Comparison of ENCODE assay signal across 8 cellular contexts in genomic region chr6:142884214-142885035, GRCh38.
A peak's percentile ranks its signal among the peaks of the same experiment; 100 is the strongest.
DNase-seq lines count a peak whose midpoint lies in the region; ATAC-seq and TF ChIP-seq lines count a peak whose summit lies in the region.

No MANE protein-coding gene starts in this region.

- H3K9ac ChIP-seq in OCI-LY1 (ENCODE audit: low read length): no peak overlapping the region

- H3K27ac ChIP-seq in OCI-LY1 (ENCODE audit: low read depth, low read length, poor library complexity, severe bottlenecking): peak overlapping the region; percentile 68

- CTCF ChIA-PET in Calu3 (lab: Charles Lee): interaction anchor here (0.6 to 3.0 kb wide), 4 partner anchors 12 to 763 kb away, joined by 3 to 15 read pairs (median 3); no protein-coding TSS in a partner anchor

- BruUV-seq in Calu3 (replicated peaks; lab: Mats Ljungman, UMichigan): TSS peak; percentile 93

- H2AFZ ChIP-seq in OCI-LY1 (ENCODE audit: low read length): no peak overlapping the region

- no peaks in the 10 kb centered on the region for H3K36me3 ChIP-seq in OCI-LY1 (ENCODE audit: insufficient read depth, low read length)

- H3K4me3 Mint-ChIP-seq in Calu3 (ENCODE audit: low read depth, unreplicated experiment): peak overlapping the region; percentile 47
- peak overlapping the region; percentile 65 to 81 for H3K4me3 Mint-ChIP-seq in effector memory CD8-positive, alpha-beta T cell
- H3K4me3 Mint-ChIP-seq in osteocyte (ENCODE audit: unreplicated experiment): peak overlapping the region; percentile 89

- H3K9me2 ChIP-seq in OCI-LY1 (ENCODE audit: low read depth, low read length): no peaks in the 10 kb centered on the region

- H3K79me2 ChIP-seq in OCI-LY1 (ENCODE audit: insufficient read depth, low read length): peaks cover 19% of the 10 kb centered on the region

- H3K4me1 ChIP-seq in OCI-LY1 (ENCODE audit: insufficient read depth, low read length, severe bottlenecking): peaks cover 45% of the 10 kb centered on the region

- DNase-seq in Calu3: no peak
- no peak for DNase-seq in effector memory CD8-positive, alpha-beta T cell
- DNase-seq in osteocyte (ENCODE audit: extremely low spot score, unreplicated experiment): no peak
- no peak for DNase-seq in kidney tubule cell (ENCODE audit: low spot score)
- DNase-seq in activated CD4-positive, CD25-positive, alpha-beta regulatory T cell (lab: John Stamatoyannopoulos, UW): no peak
- no peak for DNase-seq in stimulated activated CD4-positive, alpha-beta T cell treated with anti-CD3 and anti-CD28 coated beads, Interleukin-2, amount 100 ng/mL, for 48 hours

- no peaks in the 10 kb centered on the region for H3K9me3 ChIP-seq in OCI-LY1 (ENCODE audit: low read length)

- TF ChIP-seq CTCF in Calu3 (IDR thresholded peaks at IDR 0.05; ENCODE audit: unreplicated experiment) (no peak), OCI-LY1 (IDR thresholded peaks at IDR 0.05; ENCODE audit: low read length) (no peak), osteocyte (IDR thresholded peaks at IDR 0.05) (no peak)

- peak overlapping the region; percentile 12 for H3K4me3 ChIP-seq in OCI-LY1 (ENCODE audit: low read depth, low read length, poor library complexity, severe bottlenecking)

- peaks cover 38% of the 10 kb centered on the region for H3K4me1 Mint-ChIP-seq in Calu3 (ENCODE audit: low read depth, unreplicated experiment)
- peaks cover 43 to 72% of the 10 kb centered on the region in 2 donors for H3K4me1 Mint-ChIP-seq in effector memory CD8-positive, alpha-beta T cell (ENCODE audit: low read depth in 2 of 2)
- peaks cover 53% of the 10 kb centered on the region for H3K4me1 Mint-ChIP-seq in osteocyte (ENCODE audit: unreplicated experiment)

- H3K27me3 ChIP-seq in OCI-LY1 (ENCODE audit: insufficient read depth, low read length): no peaks in the 10 kb centered on the region

- H3K27me3 Mint-ChIP-seq in Calu3 (ENCODE audit: unreplicated experiment) (no peaks in the 10 kb centered on the region), osteocyte (ENCODE audit: unreplicated experiment) (no peaks in the 10 kb centered on the region)
- H3K27me3 Mint-ChIP-seq in effector memory CD8-positive, alpha-beta T cell: no peaks in the 10 kb centered on the region

- peak overlapping the region; percentile 42 for H3K4me2 ChIP-seq in OCI-LY1 (ENCODE audit: low read length)

- H3K36me3 Mint-ChIP-seq in Calu3 (ENCODE audit: insufficient read depth, unreplicated experiment) (peaks cover 18% of the 10 kb centered on the region), osteocyte (ENCODE audit: unreplicated experiment) (peaks cover 3% of the 10 kb centered on the region)
- H3K36me3 Mint-ChIP-seq in effector memory CD8-positive, alpha-beta T cell (ENCODE audit: insufficient read depth): no peaks in the 10 kb centered on the region

- no peaks in the 10 kb centered on the region for H4K20me1 ChIP-seq in OCI-LY1 (ENCODE audit: insufficient read depth, low read length)

- H3K27ac Mint-ChIP-seq in Calu3 (ENCODE audit: unreplicated experiment) (peak overlapping the region; percentile 80), osteocyte (ENCODE audit: unreplicated experiment) (peak overlapping the region; percentile 98)
- H3K27ac Mint-ChIP-seq in effector memory CD8-positive, alpha-beta T cell: peak overlapping the region; percentile 90 to 95

- ATAC-seq in effector memory CD8-positive, alpha-beta T cell (replicated peaks): no peak
- ATAC-seq in HG03342 (IDR thresholded peaks at IDR 0.05; ENCODE audit: unreplicated experiment): no peak

- H3F3A ChIP-seq in OCI-LY1 (ENCODE audit: insufficient read depth, low read length): no peaks in the 10 kb centered on the region

- no peaks in the 10 kb centered on the region for H3K9me3 Mint-ChIP-seq in Calu3 (ENCODE audit: low read depth, unreplicated experiment)
- H3K9me3 Mint-ChIP-seq in effector memory CD8-positive, alpha-beta T cell: no peaks in the 10 kb centered on the region
- H3K9me3 Mint-ChIP-seq in osteocyte (ENCODE audit: unreplicated experiment): no peaks in the 10 kb centered on the region

- intact Hi-C loops in Calu3 (cut with micrococcal nuclease; ENCODE audit: unreplicated experiment): loop anchor here (2.0 to 5.0 kb wide), 4 partner anchors 32 to 192 kb away; no protein-coding TSS in a partner anchor
